9 cellular contexts compared by ENCODE assay signal in genomic region chr16:75320435-75320834, GRCh38.
DNase-seq lines count a peak whose midpoint lies in the region; ATAC-seq and TF ChIP-seq lines count a peak whose summit lies in the region.
"Had no signal": no experiment of that assay in that cellular context is flagged by ENCODE, and none has a peak within 500 bp of the region (broad histone marks: within the 10 kb centered on the region; RNA-seq: fewer than 3 reads in every experiment).

No MANE protein-coding gene starts in this region.

- no peaks in the 10 kb centered on the region for H3K27me3 ChIP-seq in BJ (ENCODE audit: control insufficient read depth, insufficient read depth, low read length)
- H3K27me3 ChIP-seq in aorta (ENCODE audit: control insufficient read depth in 1 of 2, insufficient read depth in 2 of 2, low read length in 1 of 2) = no peaks in the 10 kb centered on the region
- H3K27me3 ChIP-seq: upper lobe of left lung had no signal

- H3K4me1 ChIP-seq in aorta (ENCODE audit: control insufficient read depth in 1 of 2, insufficient read depth in 2 of 2, low read length in 2 of 2) = peaks cover 2 to 10% of the 10 kb centered on the region in 2 donors

- DNase-seq in BJ (ENCODE audit: low read depth) = no peak
- DNase-seq in chondrocyte (ENCODE audit: low spot score) = no peak
- no peak for DNase-seq in natural killer cell treated with Interleukin-12 subunit alpha and Interleukin-12 subunit beta and Interleukin-15 and Interleukin-18, amount 100 ng/mL, for 72 hours (ENCODE audit: low spot score)
- DNase-seq in NCI-H446 (lab: John Stamatoyannopoulos, UW) = no peak
- DNase-seq in aorta = no peak
- DNase-seq in activated CD4-positive, CD25-positive, alpha-beta regulatory T cell (lab: John Stamatoyannopoulos, UW) = no peak
- no peak for DNase-seq in lower leg skin (ENCODE audit: low spot score in 2 of 2)
- DNase-seq: upper lobe of left lung had no signal

- intact Hi-C loops in aorta (cut with DNase I) (no loop called here), lower leg skin (cut with DNase I; ENCODE audit: low total_unique reads) (no loop called here)

- no peaks in the 10 kb centered on the region for H3K27me3 Mint-ChIP-seq in chondrocyte (ENCODE audit: low read depth)
- peaks cover 36 to 61% of the 10 kb centered on the region in 2 donors for H3K27me3 Mint-ChIP-seq in natural killer cell treated with Interleukin-12 subunit alpha and Interleukin-12 subunit beta and Interleukin-15 and Interleukin-18, amount 100 ng/mL, for 72 hours

- no peaks in the 10 kb centered on the region for H3K9me3 Mint-ChIP-seq in chondrocyte (ENCODE audit: low read depth)
- H3K9me3 Mint-ChIP-seq in natural killer cell treated with Interleukin-12 subunit alpha and Interleukin-12 subunit beta and Interleukin-15 and Interleukin-18, amount 100 ng/mL, for 72 hours = no peaks in the 10 kb centered on the region

- H3K36me3 ChIP-seq in BJ (ENCODE audit: control insufficient read depth, insufficient read depth, low read length) (no peaks in the 10 kb centered on the region), aorta (ENCODE audit: control insufficient read depth in 1 of 2, insufficient read depth in 2 of 2, low read length in 1 of 2) (no peaks in the 10 kb centered on the region)
- H3K36me3 ChIP-seq: upper lobe of left lung had no signal

- no peaks in the 10 kb centered on the region for H3K9me3 ChIP-seq in aorta (ENCODE audit: control insufficient read depth, low read length)
- H3K9me3 ChIP-seq: upper lobe of left lung had no signal

- H3K4me3 ChIP-seq in BJ (ENCODE audit: low read depth, low read length) (peak overlapping the region; percentile 26), aorta (ENCODE audit: low read length in 2 of 2) (no peak overlapping the region), lower leg skin (ENCODE audit: low read depth, poor library complexity, severe bottlenecking) (no peak overlapping the region)
- H3K4me3 ChIP-seq: upper lobe of left lung had no signal

- no peak overlapping the region for H3K27ac ChIP-seq in aorta (ENCODE audit: low read depth in 1 of 2, low read length in 2 of 2)
- H3K27ac ChIP-seq: upper lobe of left lung had no signal

- CTCF ChIA-PET in BJ (lab: Yijun Ruan, JAX) = interaction anchor here (0.6 to 3.6 kb wide), 5 partner anchors 9 to 444 kb away, joined by 3 to 12 read pairs (median 3); no protein-coding TSS in a partner anchor

- H3K27ac Mint-ChIP-seq in chondrocyte (ENCODE audit: unreplicated experiment) = peak overlapping the region; percentile 95
- peak overlapping the region in 1 of 2 donors; percentile 45 for H3K27ac Mint-ChIP-seq in natural killer cell treated with Interleukin-12 subunit alpha and Interleukin-12 subunit beta and Interleukin-15 and Interleukin-18, amount 100 ng/mL, for 72 hours

- H3K4me3 Mint-ChIP-seq in chondrocyte (ENCODE audit: unreplicated experiment) = peak overlapping the region; percentile 56
- peak overlapping the region; percentile 42 for H3K4me3 Mint-ChIP-seq in natural killer cell treated with Interleukin-12 subunit alpha and Interleukin-12 subunit beta and Interleukin-15 and Interleukin-18, amount 100 ng/mL, for 72 hours

- POLR2A ChIA-PET in BJ (lab: Charles Lee) = interaction anchor here (0.6 kb wide), 1 partner anchor 63 kb away, joined by 3 read pairs; no protein-coding TSS in a partner anchor

- peaks cover 7% of the 10 kb centered on the region for H3K36me3 Mint-ChIP-seq in chondrocyte (ENCODE audit: low read depth)
- peaks cover 13% of the 10 kb centered on the region for H3K36me3 Mint-ChIP-seq in natural killer cell treated with Interleukin-12 subunit alpha and Interleukin-12 subunit beta and Interleukin-15 and Interleukin-18, amount 100 ng/mL, for 72 hours

- no peak for TF ChIP-seq CTCF in BJ (IDR thresholded peaks at IDR 0.05; ENCODE audit: insufficient read depth, low read depth, low read length)
- peak; percentile 9 for TF ChIP-seq CTCF in chondrocyte (IDR thresholded peaks at IDR 0.05)
- no peak for TF ChIP-seq CTCF in lower leg skin (IDR thresholded peaks at IDR 0.05)

- peak; percentile 15 for ATAC-seq in HG03135 (IDR thresholded peaks at IDR 0.05; ENCODE audit: unreplicated experiment)
- peak; percentile 68 to 69 for ATAC-seq in natural killer cell treated with Interleukin-12 subunit alpha and Interleukin-12 subunit beta and Interleukin-15 and Interleukin-18, amount 100 ng/mL, for 72 hours
- ATAC-seq in aorta (ENCODE audit: low FRiP score) = no peak

- peaks cover 65% of the 10 kb centered on the region for H3K4me1 Mint-ChIP-seq in chondrocyte (ENCODE audit: low read depth)
- H3K4me1 Mint-ChIP-seq in natural killer cell treated with Interleukin-12 subunit alpha and Interleukin-12 subunit beta and Interleukin-15 and Interleukin-18, amount 100 ng/mL, for 72 hours (ENCODE audit: low read depth in 2 of 2) = peaks cover 26 to 31% of the 10 kb centered on the region in 2 donors

- 20 to 23% methylated on average over 3 of the region's 3 CpGs for WGBS in aorta, 2 donors
- WGBS in lower leg skin, 2 donors = 65 to 70% methylated on average over 3 of the region's 3 CpGs

- no peak for TF ChIP-seq POLR2A in lower leg skin (IDR thresholded peaks at IDR 0.05)
